In the genomic region with DNA sequence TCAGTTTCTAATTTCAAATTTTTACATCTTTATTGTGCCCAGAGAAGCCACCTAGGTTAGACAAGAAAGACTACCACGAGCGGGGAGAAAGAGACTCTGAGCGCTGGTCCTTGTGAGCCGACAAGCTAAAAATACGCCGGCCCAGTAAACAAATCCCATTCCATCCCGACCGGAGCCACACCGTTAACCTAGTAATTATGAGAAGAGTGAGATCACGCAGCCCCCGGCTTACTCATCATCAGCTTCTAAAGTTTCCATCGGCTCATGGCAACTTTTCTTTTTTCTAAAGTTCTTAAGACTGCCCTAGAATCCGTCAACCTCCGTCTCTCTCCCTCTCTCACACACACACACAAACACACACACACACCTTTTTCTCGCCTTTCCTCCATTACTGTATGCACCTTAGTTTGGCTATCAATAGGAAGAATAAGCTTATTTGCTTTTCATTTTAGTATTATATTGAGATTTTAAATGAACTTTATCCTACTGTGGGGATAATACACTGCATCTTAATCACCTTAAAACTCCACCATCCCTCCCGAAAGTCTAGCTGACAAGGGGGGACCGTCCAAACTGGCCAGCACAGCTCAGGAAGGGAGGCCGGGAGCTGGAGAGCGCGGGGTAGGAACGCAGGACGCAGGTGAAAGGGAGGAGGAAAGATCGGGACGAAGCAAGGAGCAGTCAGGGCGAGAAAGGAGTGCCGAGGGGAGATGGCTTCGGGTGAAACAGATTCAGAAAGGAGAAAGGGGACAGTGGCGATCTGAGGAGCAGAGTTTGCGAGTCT, we compare ENCODE assay signal across 8 cellular contexts. TPM values are rescaled to one million over a fixed set of nuclear protein-coding genes. Genes with fewer than 3 reads are reported as not detected.
DNase-seq lines count a peak whose midpoint lies in the region; TF ChIP-seq lines count a peak whose summit lies in the region.

No MANE protein-coding gene starts in this region.

- no peak for TF ChIP-seq POLR2A in lower leg skin (IDR thresholded peaks at IDR 0.05)

- H3K27me3 ChIP-seq in dorsolateral prefrontal cortex = no peaks in the 10 kb centered on the region

- TF ChIP-seq CTCF in dorsolateral prefrontal cortex (IDR thresholded peaks at IDR 0.05 in 54 of 56, conservative IDR thresholded peaks at IDR 0.05 in 2 of 56; ENCODE audit: low read depth in 1 of 56, partially characterized antibody in 56 of 56) = no peak
- TF ChIP-seq CTCF in lower leg skin (IDR thresholded peaks at IDR 0.05) = no peak

- H3K27ac ChIP-seq in dorsolateral prefrontal cortex = peak overlapping the region; percentile 68 to 100 (median 97)

- DNase-seq in COR-L47 (lab: John Stamatoyannopoulos, UW) (peak; percentile 2), HCEC 1CT (peak; percentile 80), NCI-H2107 treated with DMSO at 0.1 percent for 48 hours (lab: John Stamatoyannopoulos, UW; ENCODE audit: unreplicated experiment) (peak; percentile 54), dorsolateral prefrontal cortex (peak in 4 of 10 donors; percentile 28 to 57 (median 40)), lower leg skin (ENCODE audit: low spot score in 2 of 2) (peak; percentile 48 to 87)
- peak; percentile 33 to 66 for DNase-seq in activated CD4-positive, alpha-beta T cell treated with anti-CD3 and anti-CD28 coated beads, Interleukin-2, amount 50 U/mL, for 24 hours (ENCODE audit: low read depth in 1 of 2, low spot score in 1 of 2)
- DNase-seq in stimulated activated CD4-positive, alpha-beta T cell treated with anti-CD3 and anti-CD28 coated beads, Interleukin-4, amount 100 ng/mL, for 24 hours = peak; percentile 77
- DNase-seq in NK-92 treated with Interleukin-12 subunit alpha and Interleukin-12 subunit beta, amount 100 ng/mL, for 24 hours (lab: John Stamatoyannopoulos, UW) = no peak

- peak overlapping the region; percentile 69 to 97 (median 88) for H3K4me3 ChIP-seq in dorsolateral prefrontal cortex
- peak overlapping the region; percentile 76 for H3K4me3 ChIP-seq in lower leg skin (ENCODE audit: low read depth, poor library complexity, severe bottlenecking)

- WGBS in lower leg skin, 2 donors = 1% methylated on average over 29 of the region's 29 CpGs

- intact Hi-C loops in dorsolateral prefrontal cortex (cut with DNase I) = loop anchor here (5.0 kb wide), 2 partner anchors 38 to 47 kb away; no protein-coding TSS in a partner anchor
- intact Hi-C loops in lower leg skin (cut with DNase I; ENCODE audit: low total_unique reads) = no loop called here

RNA-seq across cellular contexts. Expression of gene OTUD7B, which starts 0.7 kb away (rescaled TPM):
- total RNA-seq in dorsolateral prefrontal cortex (100 to 1,000 TPM in 4 of 120 experiments, 10 to 100 TPM in 116; 28.4 to 126 (median 52.8) TPM), lower leg skin (10 to 100 TPM; 16.9 to 21.4 (median 18.4) TPM)

RNA-seq across cellular contexts. Expression of gene VPS45, which starts 57.8 kb away (rescaled TPM):
- total RNA-seq in dorsolateral prefrontal cortex (10 to 100 TPM; 50.9 to 95.6 (median 71.3) TPM), lower leg skin (10 to 100 TPM; 27.7 to 30.9 (median 29.3) TPM)
